In the genomic region with DNA sequence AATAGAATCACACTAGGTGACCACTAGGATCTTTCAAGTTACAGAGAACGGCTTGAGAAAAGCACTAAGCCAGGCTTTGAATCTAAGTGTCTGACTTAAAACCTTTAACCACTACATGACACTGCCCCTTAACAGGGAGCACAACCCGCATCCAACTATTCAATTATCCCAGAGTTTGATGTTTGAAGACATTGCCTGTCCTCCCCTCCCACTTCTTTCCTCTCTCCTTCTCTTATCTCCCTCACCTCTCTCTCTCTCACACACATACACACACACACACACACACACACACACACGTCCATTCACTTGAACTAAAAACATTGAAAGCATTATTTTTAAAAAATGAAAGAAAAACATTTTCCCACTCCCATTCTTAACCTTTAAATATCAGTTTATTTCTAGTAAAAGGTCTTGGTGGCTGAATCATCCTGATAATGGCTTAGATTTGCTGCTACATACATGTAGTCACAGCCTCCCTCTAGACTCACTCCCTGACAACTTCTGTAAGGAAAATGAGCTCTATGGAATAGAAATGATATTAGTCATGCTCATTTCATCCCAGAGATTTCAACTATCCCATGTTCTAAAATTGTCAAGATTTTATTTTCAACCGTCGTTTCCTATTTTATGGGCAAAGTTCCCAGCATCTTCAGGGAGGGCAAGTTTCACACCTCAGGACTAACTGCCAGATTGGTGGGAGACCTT, we compare ENCODE assay signal across 13 cellular contexts.
A peak's percentile ranks its signal among the peaks of the same experiment; 100 is the strongest.
DNase-seq lines count a peak whose midpoint lies in the region.
"Had no signal": no experiment of that assay in that cellular context is flagged by ENCODE, and none has a peak within 500 bp of the region (broad histone marks: within the 10 kb centered on the region; RNA-seq: fewer than 3 reads in every experiment).

No MANE protein-coding gene starts in this region.

- in situ Hi-C loops in ACHN (cut with HindIII; ENCODE audit: low pct_ligation_motif_present, low pct_unique_long_range_greater_than_20kb, low sequenced_read_pairs): no loop called here

- DNase-seq in ACHN: peak; percentile 8
- DNase-seq in HPDE6-E6E7 (ENCODE audit: extremely low spot score): peak; percentile 34
- DNase-seq in amniotic stem cell (lab: John Stamatoyannopoulos, UW): peak; percentile 60
- DNase-seq in glomerular visceral epithelial cell (ENCODE audit: extremely low spot score): peak; percentile 50
- no peak for DNase-seq in Ammon's horn (ENCODE audit: low spot score)
- no peak for DNase-seq in DMS114 treated with DMSO at 0.1 percent for 48 hours (lab: John Stamatoyannopoulos, UW; ENCODE audit: unreplicated experiment)
- no peak for DNase-seq in NCI-H446 (lab: John Stamatoyannopoulos, UW)
- DNase-seq in NCI-H446 treated with DMSO at 0.1 percent for 48 hours (lab: John Stamatoyannopoulos, UW): no peak
- DNase-seq: activated CD4-positive, alpha-beta T cell treated with anti-CD3 and anti-CD28 coated beads, Interleukin-2, amount 10 ng/mL, durations not matched to agents 7 days and 5 days; activated effector memory CD4-positive, alpha-beta T cell treated with anti-CD3 and anti-CD28 coated beads, Interleukin-2, amount 50 U/mL, for 16 hours; MM.1S; NCI-H524; sigmoid colon had no signal

Comparison
In these comparisons a context has a peak if more than half of its experiments do, and no peak if none do; other contexts are left out.
1. DNase-seq: peak in ACHN (single experiment), HPDE6-E6E7 (single experiment), amniotic stem cell (single experiment) and glomerular visceral epithelial cell (single experiment); none in Ammon's horn (single experiment), DMS114 treated with DMSO at 0.1 percent for 48 hours (single experiment), NCI-H446 (0 of 2) and NCI-H446 treated with DMSO at 0.1 percent for 48 hours (single experiment).